Comparison of ENCODE assay signal across 16 cellular contexts in the genomic region with DNA sequence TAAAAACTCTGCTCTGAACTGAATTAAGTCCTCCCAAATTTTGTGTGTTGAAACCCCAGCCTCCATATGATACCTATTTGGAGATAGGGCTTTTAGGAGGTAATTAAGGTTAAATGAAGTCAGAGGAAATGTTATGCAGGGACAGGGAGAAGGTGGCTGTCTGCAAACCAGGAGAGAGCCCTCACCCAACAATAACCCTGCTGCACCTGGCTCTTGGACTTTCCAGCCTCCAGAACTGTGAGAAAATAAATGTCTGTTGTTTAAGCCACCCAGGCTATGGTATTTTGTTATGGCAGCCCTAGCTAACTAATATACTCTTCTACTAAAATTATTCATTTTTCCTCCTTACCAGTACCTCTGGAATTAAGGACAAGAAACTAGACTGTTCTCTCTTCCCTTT.
"Had no signal": no experiment of that assay in that cellular context is flagged by ENCODE, and none has a peak within 500 bp of the region (broad histone marks: within the 10 kb centered on the region; RNA-seq: fewer than 3 reads in every experiment).

No MANE protein-coding gene starts in this region.

- H3K4me1 ChIP-seq: colonic mucosa, thyroid gland had no signal

- ATAC-seq: activated naive CD4-positive, alpha-beta T cell treated with anti-CD3 and anti-CD28 coated beads, Interleukin-2, amount 50 U/mL, for 72 hours; natural killer cell; stimulated activated naive CD8-positive, alpha-beta T cell treated with anti-CD3 and anti-CD28 coated beads, Interleukin-15, amount 100 ng/mL, for 72 hours had no signal

- H3K9me3 Mint-ChIP-seq: T-helper 2 cell treated with Interferon-gamma antibody and Interleukin-4, amounts not matched to agents 5 μg/mL and 100 μg/mL, for 36 hours had no signal

- H3K27ac ChIP-seq: SJSA1, thyroid gland had no signal

- H3K27me3 ChIP-seq: colonic mucosa, SJSA1, thyroid gland had no signal

- H3K4me3 ChIP-seq: colonic mucosa, mucosa of descending colon, SJSA1, thyroid gland had no signal

- H3K4me1 Mint-ChIP-seq: immature natural killer cell; natural killer cell; stimulated activated naive CD8-positive, alpha-beta T cell treated with anti-CD3 and anti-CD28 coated beads, Interleukin-15, amount 100 ng/mL, for 72 hours had no signal

- H3K36me3 ChIP-seq: colonic mucosa, thyroid gland had no signal

- H3K36me3 Mint-ChIP-seq: immature natural killer cell, natural killer cell had no signal

- H3K27ac Mint-ChIP-seq: activated naive CD4-positive, alpha-beta T cell treated with anti-CD3 and anti-CD28 coated beads, Interleukin-2, amount 50 U/mL, for 72 hours; immature natural killer cell; natural killer cell; stimulated activated naive CD8-positive, alpha-beta T cell treated with anti-CD3 and anti-CD28 coated beads, Interleukin-15, amount 100 ng/mL, for 72 hours; T-helper 2 cell treated with Interferon-gamma antibody and Interleukin-4, amounts not matched to agents 5 μg/mL and 100 μg/mL, for 36 hours had no signal

- H3K4me3 Mint-ChIP-seq: immature natural killer cell; natural killer cell; stimulated activated naive CD8-positive, alpha-beta T cell treated with anti-CD3 and anti-CD28 coated beads, Interleukin-15, amount 100 ng/mL, for 72 hours; T-helper 2 cell treated with Interferon-gamma antibody and Interleukin-4, amounts not matched to agents 5 μg/mL and 100 μg/mL, for 36 hours had no signal

- DNase-seq: activated effector memory CD4-positive, alpha-beta T cell treated with Interleukin-2 at 50 U/mL for 16 hours; activated T-cell treated with anti-CD3 and anti-CD28 coated beads, Interleukin-2, amount 50 U/mL, for 1 hour; colonic mucosa; effector CD8-positive, alpha-beta T cell; immature natural killer cell; mammary epithelial cell; mucosa of descending colon; natural killer cell; occipital lobe; stimulated activated CD4-positive, alpha-beta T cell treated with anti-CD3 and anti-CD28 coated beads, Interleukin-4, amount 100 ng/mL, for 4 hours; stimulated activated naive CD8-positive, alpha-beta T cell treated with anti-CD3 and anti-CD28 coated beads, Interleukin-15, amount 100 ng/mL, for 72 hours; SW 1271; thyroid gland had no signal

- H3K9me3 ChIP-seq: colonic mucosa, mucosa of descending colon, SJSA1, thyroid gland had no signal
